Comparison of ENCODE assay signal across 10 cellular contexts in genomic region chr9:130847306-130848217, GRCh38. TPM values are rescaled to one million over a fixed set of nuclear protein-coding genes. Genes with fewer than 3 reads are reported as not detected.
DNase-seq lines count a peak whose midpoint lies in the region; ATAC-seq, FAIRE-seq and TF ChIP-seq lines count a peak whose summit lies in the region.
"Had no signal": no experiment of that assay in that cellular context is flagged by ENCODE, and none has a peak within 500 bp of the region (broad histone marks: within the 10 kb centered on the region; RNA-seq: fewer than 3 reads in every experiment).

No MANE protein-coding gene starts in this region.

- H3K4me3 Mint-ChIP-seq in nephron, result peak overlapping the region in 2 of 3 experiments; percentile 28 to 52

- H3K27me3 Mint-ChIP-seq in nephron (ENCODE audit: low read depth), result no peaks in the 10 kb centered on the region

- peaks cover 13% of the 10 kb centered on the region; the same call in 1 of the 2 replicates for H4K20me1 ChIP-seq in Karpas-422 (ENCODE audit: insufficient read depth, low read depth, low read length)

- no peaks in the 10 kb centered on the region for H3K27me3 ChIP-seq in Karpas-422 (ENCODE audit: low read length)
- H3K27me3 ChIP-seq: neutrophil had no signal

- peaks cover 85% of the 10 kb centered on the region for H3K79me2 ChIP-seq in Karpas-422 (ENCODE audit: low read length)

- no peaks in the 10 kb centered on the region for H3K9me2 ChIP-seq in Karpas-422 (replicated peaks; ENCODE audit: insufficient read depth, low read length)

- peaks cover 63% of the 10 kb centered on the region for H3K4me1 Mint-ChIP-seq in nephron

- H2AFZ ChIP-seq in Karpas-422 (ENCODE audit: low read length), result no peak overlapping the region

- H3K9me3 Mint-ChIP-seq in nephron, result no peaks in the 10 kb centered on the region

- ATAC-seq in HG03135 (IDR thresholded peaks at IDR 0.05; ENCODE audit: unreplicated experiment), result no peak

- H3K9ac ChIP-seq in Karpas-422 (ENCODE audit: low read length), result no peak overlapping the region

- H3K27ac Mint-ChIP-seq in nephron, result peak overlapping the region; percentile 95 to 98 (median 95)

- DNase-seq in AG08396 (ENCODE audit: low spot score), result peak; percentile 81
- peak; percentile 98 for DNase-seq in RCC 7860 (ENCODE audit: low spot score)
- DNase-seq in fibroblast of mammary gland (ENCODE audit: low read depth), result peak; percentile 100
- no peak for DNase-seq in NCI-H2107 treated with DMSO at 0.1 percent for 48 hours (lab: John Stamatoyannopoulos, UW; ENCODE audit: unreplicated experiment)
- DNase-seq in GF-D8 (lab: John Stamatoyannopoulos, UW), result no peak
- DNase-seq in Karpas-422, result no peak

- no peaks in the 10 kb centered on the region for H3K36me3 ChIP-seq in Karpas-422 (ENCODE audit: insufficient read depth, low read length)
- H3K36me3 ChIP-seq: neutrophil had no signal

- FAIRE-seq in RCC 7860 (lab: Jason Lieb, UNC), result peak; percentile 96
- FAIRE-seq: G401.6 had no signal

- H3K4me2 ChIP-seq in Karpas-422 (ENCODE audit: low read depth, low read length, poor library complexity, severe bottlenecking), result no peak overlapping the region

- TF ChIP-seq CTCF in fibroblast of mammary gland (conservative IDR thresholded peaks at IDR 0.05; ENCODE audit: control insufficient read depth, insufficient read depth, low read depth, low read length), result peak; percentile 27
- no peak for TF ChIP-seq CTCF in nephron (IDR thresholded peaks at IDR 0.05; ENCODE audit: unreplicated experiment in 3 of 3)

- peaks cover 29% of the 10 kb centered on the region for H3K36me3 Mint-ChIP-seq in nephron (ENCODE audit: low read depth)

- no peak overlapping the region for H3K27ac ChIP-seq in Karpas-422 (ENCODE audit: low read length)
- H3K27ac ChIP-seq: neutrophil had no signal

- H3K4me1 ChIP-seq in Karpas-422 (ENCODE audit: low read length), result no peaks in the 10 kb centered on the region; the same call in 1 of the 2 replicates

- no peaks in the 10 kb centered on the region for H3K9me3 ChIP-seq in Karpas-422 (ENCODE audit: low read length)
- H3K9me3 ChIP-seq: neutrophil had no signal

- H3K4me3 ChIP-seq in fibroblast of mammary gland (ENCODE audit: control insufficient read depth, low read depth, low read length), result no peak overlapping the region
- no peak overlapping the region for H3K4me3 ChIP-seq in Karpas-422 (ENCODE audit: low read length)

RNA-seq across cellular contexts. Expression of gene ABL1, which starts 12.5 kb away (rescaled TPM):
- total RNA-seq in Karpas-422 (2014; rRNA removed; shearing (Covaris generic); ENCODE audit: low replicate concordance), result 9.9 and 21.5 TPM in 2 replicates

RNA-seq across cellular contexts. Expression of gene QRFP, which starts 49.0 kb away (rescaled TPM):
- not detected in 2 replicates for total RNA-seq in Karpas-422 (2014; rRNA removed; shearing (Covaris generic); ENCODE audit: low replicate concordance)

Comparison
In these comparisons a context has a peak if more than half of its experiments do, and no peak if none do; other contexts are left out.
1. DNase-seq: peak in AG08396 (single experiment), RCC 7860 (single experiment) and fibroblast of mammary gland (single experiment); none in NCI-H2107 treated with DMSO at 0.1 percent for 48 hours (single experiment), GF-D8 (single experiment) and Karpas-422 (single experiment).